Comparison of ENCODE assay signal across 19 cellular contexts in the genomic region with DNA sequence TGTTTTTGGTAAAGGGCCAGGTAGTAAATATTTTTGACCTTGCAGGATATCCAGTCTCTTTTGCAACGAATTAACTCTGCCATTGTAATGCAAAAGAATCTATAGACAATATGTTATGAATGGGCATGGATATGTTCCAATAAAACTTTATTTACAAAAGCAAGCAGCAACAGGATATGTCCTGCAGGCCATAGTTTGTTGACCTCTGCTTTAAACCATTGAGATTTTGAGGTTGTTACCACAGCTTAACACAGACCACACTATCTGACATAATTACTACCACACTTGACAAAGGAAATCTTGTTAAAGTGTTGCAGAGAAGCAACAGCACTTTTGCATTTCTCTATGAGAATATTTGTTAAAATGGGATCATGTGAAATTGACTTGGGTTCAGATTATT.
DNase-seq lines count a peak whose midpoint lies in the region; ATAC-seq, FAIRE-seq and TF ChIP-seq lines count a peak whose summit lies in the region.
"Had no signal": no experiment of that assay in that cellular context is flagged by ENCODE, and none has a peak within 500 bp of the region (broad histone marks: within the 10 kb centered on the region; RNA-seq: fewer than 3 reads in every experiment).

No MANE protein-coding gene starts in this region.

- intact Hi-C loops in K562 (cut with micrococcal nuclease), result no loop called here

- H3K9me3 ChIP-seq in K562 (replicated peaks; ENCODE audit: control insufficient read depth, insufficient read depth, low read depth, low read length), result no peaks in the 10 kb centered on the region
- H3K9me3 ChIP-seq: HAP-1 had no signal

- H3K9me1 ChIP-seq in K562 (ENCODE audit: control insufficient read depth, insufficient read depth, low read length), result no peaks in the 10 kb centered on the region

- no peak for TF ChIP-seq RAD21 in K562 (CRISPR knock-in tag; conservative IDR thresholded peaks at IDR 0.05 in 1 of 2, IDR thresholded peaks at IDR 0.05 in 1 of 2)

- CTCF ChIA-PET in K562 (lab: Yijun Ruan, JAX; ENCODE audit: low intra/inter-chr PET ratio), result no interaction called here

- TF ChIP-seq EP300 in K562 (IDR thresholded peaks at IDR 0.05; ENCODE audit: low read length), result no peak

- 9% methylated on average over 1 of the region's 1 CpG for WGBS in K562 (ENCODE audit: insufficient coverage, low coverage, missing lambda C conversion rate)

- TF ChIP-seq CTCF in AG10803 (conservative IDR thresholded peaks at IDR 0.05; ENCODE audit: low read length), result no peak
- TF ChIP-seq CTCF in K562 (IDR thresholded peaks at IDR 0.05 in 2 of 3, conservative IDR thresholded peaks at IDR 0.05 in 1 of 3; ENCODE audit: insufficient read depth in 2 of 3, low read depth in 1 of 3, low read length in 3 of 3), result no peak
- TF ChIP-seq CTCF in foreskin fibroblast (IDR thresholded peaks at IDR 0.05; ENCODE audit: low read depth, low read length), result no peak

- no peak for FAIRE-seq in K562 (lab: Jason Lieb, UNC)
- FAIRE-seq: G401.6, GM12891, GM19239, H1 had no signal

- no peak overlapping the region for H3K27ac ChIP-seq in K562 (ENCODE audit: extremely low read depth, low read depth, low read length)

- no peak for ATAC-seq in K562
- ATAC-seq in GM18861 (IDR thresholded peaks at IDR 0.05; ENCODE audit: unreplicated experiment), result no peak

- peak; percentile 32 for DNase-seq in AG10803 (ENCODE audit: low read depth)
- peak; percentile 8 for DNase-seq in M059J (ENCODE audit: low read depth)
- no peak for DNase-seq in K562 (ENCODE audit: extremely low read depth in 1 of 4, low spot score in 3 of 4)
- peak; percentile 18 to 44 for DNase-seq in foreskin fibroblast
- no peak for DNase-seq in activated CD4-positive, CD25-positive, alpha-beta regulatory T cell (lab: John Stamatoyannopoulos, UW)
- no peak for DNase-seq in DMS153 treated with DMSO at 0.1 percent for 48 hours (lab: John Stamatoyannopoulos, UW; ENCODE audit: unreplicated experiment)
- no peak for DNase-seq in NCI-H2196 treated with DMSO at 0.1 percent for 48 hours (lab: John Stamatoyannopoulos, UW; ENCODE audit: unreplicated experiment)
- DNase-seq: ACHN; C1 segment of cervical spinal cord; Calu3; CD4-positive, alpha-beta T cell; DMS 273 treated with DMSO at 0.1 percent for 48 hours; DMS79 had no signal

- H2AFZ ChIP-seq in K562 (ENCODE audit: low read depth, low read length), result no peak overlapping the region

- no peaks in the 10 kb centered on the region for H3K27me3 ChIP-seq in K562 (ENCODE audit: control insufficient read depth in 2 of 2, insufficient read depth in 2 of 2, low read length in 2 of 2)

- H3K79me2 ChIP-seq in K562 (ENCODE audit: control insufficient read depth, insufficient read depth, low read length), result no peaks in the 10 kb centered on the region

- H3K4me3 ChIP-seq in AG10803 (ENCODE audit: low read length) (no peak overlapping the region), K562 (no peak overlapping the region), foreskin fibroblast (ENCODE audit: low read depth in 1 of 2, low read length in 2 of 2) (no peak overlapping the region)
- H3K4me3 ChIP-seq: HAP-1 had no signal

- H3K4me1 ChIP-seq in K562 (replicated peaks in 1 of 2; ENCODE audit: control insufficient read depth in 2 of 2, insufficient read depth in 2 of 2, low read length in 2 of 2), result no peaks in the 10 kb centered on the region

- in situ Hi-C loops in K562 (cut with MboI), result no loop called here

- no peak for TF ChIP-seq POLR2A in K562 (conservative IDR thresholded peaks at IDR 0.05)

- no TSS peak for BruUV-seq in K562 (replicated peaks; lab: Mats Ljungman, UMichigan)

- POLR2A ChIA-PET in K562 (lab: Yijun Ruan, JAX), result no interaction called here

- H3K9ac ChIP-seq in K562 (ENCODE audit: insufficient read depth in 1 of 2, low read depth in 2 of 2, low read length in 2 of 2), result no peak overlapping the region

- no peak overlapping the region for H3K4me2 ChIP-seq in K562 (ENCODE audit: insufficient read depth, low read length)

- no peaks in the 10 kb centered on the region for H3K36me3 ChIP-seq in K562 (ENCODE audit: control insufficient read depth, insufficient read depth, low read length)
- H3K36me3 ChIP-seq: HAP-1 had no signal

- H4K20me1 ChIP-seq in K562 (replicated peaks; ENCODE audit: control insufficient read depth, insufficient read depth, low read length), result no peaks in the 10 kb centered on the region

TF ChIP-seq in K562, 482 proteins besides CTCF, POLR2A, EP300 and RAD21:
- TF ChIP-seq ZFPM2 (CRISPR knock-in tag; IDR thresholded peaks at IDR 0.05), result no peak
- TF ChIP-seq, protein P1, sequence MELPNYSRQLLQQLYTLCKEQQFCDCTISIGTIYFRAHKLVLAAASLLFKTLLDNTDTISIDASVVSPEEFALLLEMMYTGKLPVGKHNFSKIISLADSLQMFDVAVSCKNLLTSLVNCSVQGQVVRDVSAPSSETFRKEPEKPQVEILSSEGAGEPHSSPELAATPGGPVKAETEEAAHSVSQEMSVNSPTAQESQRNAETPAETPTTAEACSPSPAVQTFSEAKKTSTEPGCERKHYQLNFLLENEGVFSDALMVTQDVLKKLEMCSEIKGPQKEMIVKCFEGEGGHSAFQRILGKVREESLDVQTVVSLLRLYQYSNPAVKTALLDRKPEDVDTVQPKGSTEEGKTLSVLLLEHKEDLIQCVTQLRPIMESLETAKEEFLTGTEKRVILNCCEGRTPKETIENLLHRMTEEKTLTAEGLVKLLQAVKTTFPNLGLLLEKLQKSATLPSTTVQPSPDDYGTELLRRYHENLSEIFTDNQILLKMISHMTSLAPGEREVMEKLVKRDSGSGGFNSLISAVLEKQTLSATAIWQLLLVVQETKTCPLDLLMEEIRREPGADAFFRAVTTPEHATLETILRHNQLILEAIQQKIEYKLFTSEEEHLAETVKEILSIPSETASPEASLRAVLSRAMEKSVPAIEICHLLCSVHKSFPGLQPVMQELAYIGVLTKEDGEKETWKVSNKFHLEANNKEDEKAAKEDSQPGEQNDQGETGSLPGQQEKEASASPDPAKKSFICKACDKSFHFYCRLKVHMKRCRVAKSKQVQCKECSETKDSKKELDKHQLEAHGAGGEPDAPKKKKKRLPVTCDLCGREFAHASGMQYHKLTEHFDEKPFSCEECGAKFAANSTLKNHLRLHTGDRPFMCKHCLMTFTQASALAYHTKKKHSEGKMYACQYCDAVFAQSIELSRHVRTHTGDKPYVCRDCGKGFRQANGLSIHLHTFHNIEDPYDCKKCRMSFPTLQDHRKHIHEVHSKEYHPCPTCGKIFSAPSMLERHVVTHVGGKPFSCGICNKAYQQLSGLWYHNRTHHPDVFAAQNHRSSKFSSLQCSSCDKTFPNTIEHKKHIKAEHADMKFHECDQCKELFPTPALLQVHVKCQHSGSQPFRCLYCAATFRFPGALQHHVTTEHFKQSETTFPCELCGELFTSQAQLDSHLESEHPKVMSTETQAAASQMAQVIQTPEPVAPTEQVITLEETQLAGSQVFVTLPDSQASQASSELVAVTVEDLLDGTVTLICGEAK (IDR thresholded peaks at IDR 0.05), result peak; percentile 66
- TF ChIP-seq, protein P1 (CRISPR knock-in tag; IDR thresholded peaks at IDR 0.05), result no peak
- no peak for TF ChIP-seq MAFG (tag; conservative IDR thresholded peaks at IDR 0.05)
- TF ChIP-seq GABPB1 (CRISPR knock-in tag; IDR thresholded peaks at IDR 0.05), result no peak
- TF ChIP-seq, protein P2, sequence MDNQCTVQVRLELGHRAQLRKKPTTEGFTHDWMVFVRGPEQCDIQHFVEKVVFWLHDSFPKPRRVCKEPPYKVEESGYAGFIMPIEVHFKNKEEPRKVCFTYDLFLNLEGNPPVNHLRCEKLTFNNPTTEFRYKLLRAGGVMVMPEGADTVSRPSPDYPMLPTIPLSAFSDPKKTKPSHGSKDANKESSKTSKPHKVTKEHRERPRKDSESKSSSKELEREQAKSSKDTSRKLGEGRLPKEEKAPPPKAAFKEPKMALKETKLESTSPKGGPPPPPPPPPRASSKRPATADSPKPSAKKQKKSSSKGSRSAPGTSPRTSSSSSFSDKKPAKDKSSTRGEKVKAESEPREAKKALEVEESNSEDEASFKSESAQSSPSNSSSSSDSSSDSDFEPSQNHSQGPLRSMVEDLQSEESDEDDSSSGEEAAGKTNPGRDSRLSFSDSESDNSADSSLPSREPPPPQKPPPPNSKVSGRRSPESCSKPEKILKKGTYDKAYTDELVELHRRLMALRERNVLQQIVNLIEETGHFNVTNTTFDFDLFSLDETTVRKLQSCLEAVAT (IDR thresholded peaks at IDR 0.05), result no peak
TF ChIP-seq in K562: peak in this region for 1.

Comparison
In these comparisons a context has a peak if more than half of its experiments do, and no peak if none do; other contexts are left out.
1. DNase-seq: peak in AG10803 (single experiment), M059J (single experiment) and foreskin fibroblast (2 of 2); none in K562 (0 of 4), activated CD4-positive, CD25-positive, alpha-beta regulatory T cell (0 of 4), DMS153 treated with DMSO at 0.1 percent for 48 hours (single experiment) and NCI-H2196 treated with DMSO at 0.1 percent for 48 hours (single experiment).